In genomic region chr3:157127268-157127667, GRCh38 we compare ENCODE assay signal across 14 cellular contexts. TPM values are rescaled to one million over a fixed set of nuclear protein-coding genes. Genes with fewer than 3 reads are reported as not detected.
DNase-seq lines count a peak whose midpoint lies in the region; ATAC-seq and TF ChIP-seq lines count a peak whose summit lies in the region.
"Had no signal": no experiment of that assay in that cellular context is flagged by ENCODE, and none has a peak within 500 bp of the region (broad histone marks: within the 10 kb centered on the region; RNA-seq: fewer than 3 reads in every experiment).

No MANE protein-coding gene starts in this region.

- ATAC-seq in PC-3 (no peak), right cardiac atrium (no peak), aorta (ENCODE audit: low FRiP score) (no peak)
- ATAC-seq in stimulated activated effector memory CD8-positive, alpha-beta T cell treated with anti-CD3 and anti-CD28 coated beads, Interleukin-12 subunit alpha, Interleukin-12 subunit beta, amount 100 ng/mL, for 72 hours = no peak

- H3K4me3 ChIP-seq in PC-3 (ENCODE audit: low read length) = no peak overlapping the region
- no peak overlapping the region for H3K4me3 ChIP-seq in right cardiac atrium (ENCODE audit: low read length)
- H3K4me3 ChIP-seq in aorta (ENCODE audit: low read length in 2 of 2) = no peak overlapping the region
- H3K4me3 ChIP-seq: esophagus squamous epithelium had no signal

- H3K9me3 ChIP-seq in PC-3 (ENCODE audit: low read length) (no peaks in the 10 kb centered on the region), right cardiac atrium (ENCODE audit: control insufficient read depth, low read length) (no peaks in the 10 kb centered on the region), aorta (ENCODE audit: control insufficient read depth, low read length) (no peaks in the 10 kb centered on the region)
- H3K9me3 ChIP-seq: esophagus squamous epithelium had no signal

- H4K20me1 ChIP-seq in PC-3 (ENCODE audit: low read length) = no peaks in the 10 kb centered on the region

- CTCF ChIA-PET in PC-3 (lab: Charles Lee) = no interaction called here

- H3K27ac Mint-ChIP-seq in activated CD4-positive, alpha-beta T cell treated with anti-CD3 and anti-CD28 coated beads, Interleukin-2, amount 10 ng/mL, durations not matched to agents 24 days and 14 days = peak overlapping the region; percentile 98
- H3K27ac Mint-ChIP-seq in stimulated activated effector memory CD8-positive, alpha-beta T cell treated with anti-CD3 and anti-CD28 coated beads, Interleukin-12 subunit alpha, Interleukin-12 subunit beta, amount 100 ng/mL, for 72 hours = peak overlapping the region; percentile 97

- H2AFZ ChIP-seq in PC-3 (ENCODE audit: low read length) = no peak overlapping the region

- BruUV-seq in PC-3 (replicated peaks; lab: Mats Ljungman, UMichigan) = no TSS peak

- H3K36me3 ChIP-seq in PC-3 (ENCODE audit: low read depth, low read length) (no peaks in the 10 kb centered on the region), aorta (ENCODE audit: control insufficient read depth in 1 of 2, insufficient read depth in 2 of 2, low read length in 1 of 2) (no peaks in the 10 kb centered on the region)
- H3K36me3 ChIP-seq: esophagus squamous epithelium had no signal

- no peaks in the 10 kb centered on the region for H3K27me3 ChIP-seq in PC-3 (ENCODE audit: low read length)
- H3K27me3 ChIP-seq in right cardiac atrium (ENCODE audit: control insufficient read depth, insufficient read depth) = no peaks in the 10 kb centered on the region
- no peaks in the 10 kb centered on the region for H3K27me3 ChIP-seq in aorta (ENCODE audit: control insufficient read depth in 1 of 2, insufficient read depth in 2 of 2, low read length in 1 of 2)

- H3K9me3 Mint-ChIP-seq in activated CD4-positive, alpha-beta T cell treated with anti-CD3 and anti-CD28 coated beads, Interleukin-2, amount 10 ng/mL, durations not matched to agents 24 days and 14 days = no peaks in the 10 kb centered on the region
- no peaks in the 10 kb centered on the region for H3K9me3 Mint-ChIP-seq in stimulated activated effector memory CD8-positive, alpha-beta T cell treated with anti-CD3 and anti-CD28 coated beads, Interleukin-12 subunit alpha, Interleukin-12 subunit beta, amount 100 ng/mL, for 72 hours
- H3K9me3 Mint-ChIP-seq: T-helper 1 cell treated with Interleukin-12 subunit alpha and Interleukin-12 subunit beta and Interleukin-4 antibody, amounts not matched to agents 30 μg/mL and 1 μg/mL, for 36 hours had no signal

- peak overlapping the region; percentile 99 for H3K27ac ChIP-seq in PC-3 (ENCODE audit: low read length)
- H3K27ac ChIP-seq in right cardiac atrium (ENCODE audit: low read length) = peak overlapping the region; percentile 84
- H3K27ac ChIP-seq in aorta (ENCODE audit: low read depth in 1 of 2, low read length in 2 of 2) = no peak overlapping the region

- peaks cover 15% of the 10 kb centered on the region for H3F3A ChIP-seq in PC-3 (ENCODE audit: low read length, unreplicated experiment)

- no peaks in the 10 kb centered on the region for H3K36me3 Mint-ChIP-seq in activated CD4-positive, alpha-beta T cell treated with anti-CD3 and anti-CD28 coated beads, Interleukin-2, amount 10 ng/mL, durations not matched to agents 24 days and 14 days (ENCODE audit: low read depth)
- peaks cover 28% of the 10 kb centered on the region for H3K36me3 Mint-ChIP-seq in stimulated activated effector memory CD8-positive, alpha-beta T cell treated with anti-CD3 and anti-CD28 coated beads, Interleukin-12 subunit alpha, Interleukin-12 subunit beta, amount 100 ng/mL, for 72 hours

- intact Hi-C loops in activated CD4-positive, alpha-beta T cell treated with anti-CD3 and anti-CD28 coated beads, Interleukin-2, amount 10 ng/mL, durations not matched to agents 24 days and 14 days (cut with micrococcal nuclease) = loop anchor here (5.0 kb wide), 2 partner anchors 525 to 645 kb away; no protein-coding TSS in a partner anchor
- intact Hi-C loops in PC-3 (cut with micrococcal nuclease) = no loop called here
- intact Hi-C loops in right cardiac atrium (cut with DNase I) = loop anchor here in 2 of 4 donors (5.0 kb wide), 1 partner anchor 35 kb away; no protein-coding TSS in a partner anchor
- intact Hi-C loops in aorta (cut with DNase I) = no loop called here

- no peaks in the 10 kb centered on the region for H3K9me2 ChIP-seq in PC-3 (replicated peaks; ENCODE audit: low read length)

- no peaks in the 10 kb centered on the region for H3K27me3 Mint-ChIP-seq in activated CD4-positive, alpha-beta T cell treated with anti-CD3 and anti-CD28 coated beads, Interleukin-2, amount 10 ng/mL, durations not matched to agents 24 days and 14 days

- no peak for TF ChIP-seq CTCF in PC-3 (conservative IDR thresholded peaks at IDR 0.05; ENCODE audit: low read depth, low read length)

- no peak for DNase-seq in activated CD4-positive, alpha-beta T cell treated with anti-CD3 and anti-CD28 coated beads, Interleukin-2, amount 10 ng/mL, durations not matched to agents 24 days and 14 days
- DNase-seq in activated CD4-positive, alpha-beta T cell treated with anti-CD3 and anti-CD28 coated beads, Interleukin-2, amount 50 U/mL, for 1 hour = no peak
- DNase-seq in PC-3 (peak; percentile 13), right cardiac atrium (no peak), midbrain (lab: John Stamatoyannopoulos, UW) (no peak), aorta (no peak), NCI-H2081 treated with DMSO at 0.1 percent for 48 hours (lab: John Stamatoyannopoulos, UW) (no peak)
- DNase-seq in stimulated activated effector memory CD8-positive, alpha-beta T cell treated with anti-CD3 and anti-CD28 coated beads, Interleukin-12 subunit alpha, Interleukin-12 subunit beta, amount 100 ng/mL, for 72 hours (ENCODE audit: low spot score in 2 of 2) = no peak
- DNase-seq: activated effector memory CD4-positive, alpha-beta T cell treated with anti-CD3 and anti-CD28 coated beads, Interleukin-2, amount 50 U/mL, for 16 hours; esophagus squamous epithelium; NCI-H1417; retina; substantia nigra had no signal

- H3K9ac ChIP-seq in PC-3 (ENCODE audit: low read length) = peak overlapping the region; percentile 95; the same call in 1 of the 2 replicates

- H3K4me3 Mint-ChIP-seq in activated CD4-positive, alpha-beta T cell treated with anti-CD3 and anti-CD28 coated beads, Interleukin-2, amount 10 ng/mL, durations not matched to agents 24 days and 14 days = no peak overlapping the region
- H3K4me3 Mint-ChIP-seq in stimulated activated effector memory CD8-positive, alpha-beta T cell treated with anti-CD3 and anti-CD28 coated beads, Interleukin-12 subunit alpha, Interleukin-12 subunit beta, amount 100 ng/mL, for 72 hours = no peak overlapping the region

- H3K4me2 ChIP-seq in PC-3 (ENCODE audit: low read length) = peak overlapping the region; percentile 40

- H3K79me2 ChIP-seq in PC-3 (ENCODE audit: low read length) = no peaks in the 10 kb centered on the region

- POLR2A ChIA-PET in PC-3 (lab: Charles Lee; ENCODE audit: unreplicated experiment) = interaction anchor here (1.9 kb wide), 1 partner anchor 39 kb away, joined by 20 read pairs; no protein-coding TSS in a partner anchor

- peaks cover 59% of the 10 kb centered on the region for H3K4me1 Mint-ChIP-seq in activated CD4-positive, alpha-beta T cell treated with anti-CD3 and anti-CD28 coated beads, Interleukin-2, amount 10 ng/mL, durations not matched to agents 24 days and 14 days
- peaks cover 64% of the 10 kb centered on the region for H3K4me1 Mint-ChIP-seq in stimulated activated effector memory CD8-positive, alpha-beta T cell treated with anti-CD3 and anti-CD28 coated beads, Interleukin-12 subunit alpha, Interleukin-12 subunit beta, amount 100 ng/mL, for 72 hours

- H3K4me1 ChIP-seq in PC-3 (ENCODE audit: insufficient read depth, low read length) = peaks cover 92% of the 10 kb centered on the region
- peaks cover 22% of the 10 kb centered on the region for H3K4me1 ChIP-seq in right cardiac atrium (ENCODE audit: control insufficient read depth, insufficient read depth, low read length)
- H3K4me1 ChIP-seq in aorta (ENCODE audit: control insufficient read depth in 1 of 2, insufficient read depth in 2 of 2, low read length in 2 of 2) = peaks cover 0 to under 1% of the 10 kb centered on the region in 2 donors

- WGBS in right cardiac atrium = 94% methylated on average over 5 of the region's 5 CpGs
- 93 to 97% methylated on average over 5 of the region's 5 CpGs for WGBS in aorta, 2 donors

RNA-seq across cellular contexts. Expression of gene CCNL1, which starts 32.7 kb away (rescaled TPM):
- 171 and 172 TPM in 2 replicates for total RNA-seq in activated CD4-positive, alpha-beta T cell treated with anti-CD3 and anti-CD28 coated beads, Interleukin-2, amount 10 ng/mL, durations not matched to agents 24 days and 14 days
- 172 and 231 TPM in 2 replicates for total RNA-seq in PC-3 (2014; rRNA removed)
- total RNA-seq in right cardiac atrium = 10 to 100 TPM; 30.1 to 60.6 (median 41.2) TPM
- 39.4 TPM for polyA plus RNA-seq in right cardiac atrium
- 100 to 1,000 TPM; 159 to 189 TPM for total RNA-seq in aorta
- polyA plus RNA-seq in aorta = 100 to 1,000 TPM in 1 of 2 donors, 10 to 100 TPM in 1; 17.4 to 142 TPM

Comparison
In these comparisons a context has a peak if more than half of its experiments do, and no peak if none do; other contexts are left out.
1. H3K27ac ChIP-seq: peak in PC-3 (single experiment) and right cardiac atrium (single experiment); none in aorta (0 of 2).